ENCODE assay signal across 8 cellular contexts in genomic region chr6:10411131-10411914, GRCh38. TPM values are rescaled to one million over a fixed set of nuclear protein-coding genes. Genes with fewer than 3 reads are reported as not detected.
DNase-seq lines count a peak whose midpoint lies in the region; TF ChIP-seq lines count a peak whose summit lies in the region.

No MANE protein-coding gene starts in this region.

- TF ChIP-seq CTCF in WERI-Rb-1 (IDR thresholded peaks at IDR 0.05; ENCODE audit: low read depth, low read length): no peak
- TF ChIP-seq CTCF in hepatocyte (IDR thresholded peaks at IDR 0.05; ENCODE audit: poor library complexity): no peak
- no peak for TF ChIP-seq CTCF in spleen (IDR thresholded peaks at IDR 0.05 in 8 of 11, conservative IDR thresholded peaks at IDR 0.05 in 3 of 11)

- no peak for TF ChIP-seq POLR2A in spleen (IDR thresholded peaks at IDR 0.05)

- no peaks in the 10 kb centered on the region for H3K36me3 ChIP-seq in WERI-Rb-1
- no peaks in the 10 kb centered on the region for H3K36me3 ChIP-seq in hepatocyte (replicated peaks; ENCODE audit: insufficient read depth, low read depth)
- no peaks in the 10 kb centered on the region for H3K36me3 ChIP-seq in spleen

- H3K9me2 ChIP-seq in hepatocyte (replicated peaks; ENCODE audit: insufficient read depth): no peaks in the 10 kb centered on the region

- H3K27ac ChIP-seq in WERI-Rb-1: no peak overlapping the region; the same call in 1 of the 2 replicates
- peak overlapping the region; percentile 83 for H3K27ac ChIP-seq in hepatocyte
- H3K27ac ChIP-seq in spleen: peak overlapping the region in 2 of 8 donors; percentile 46 to 74

- peaks cover 27% of the 10 kb centered on the region for H3K36me3 Mint-ChIP-seq in T-helper 1 cell treated with Interleukin-12 subunit alpha and Interleukin-12 subunit beta and Interleukin-4 antibody, amounts not matched to agents 30 μg/mL and 1 μg/mL, for 36 hours (ENCODE audit: low read depth)

- H3K27ac Mint-ChIP-seq in T-helper 1 cell treated with Interleukin-12 subunit alpha and Interleukin-12 subunit beta and Interleukin-4 antibody, amounts not matched to agents 30 μg/mL and 1 μg/mL, for 36 hours: peak overlapping the region; percentile 95

- H3K4me2 ChIP-seq in hepatocyte: peak overlapping the region; percentile 82

- peak overlapping the region; percentile 95 for H3K4me3 Mint-ChIP-seq in T-helper 1 cell treated with Interleukin-12 subunit alpha and Interleukin-12 subunit beta and Interleukin-4 antibody, amounts not matched to agents 30 μg/mL and 1 μg/mL, for 36 hours

- peaks cover 32% of the 10 kb centered on the region for H3K4me1 Mint-ChIP-seq in T-helper 1 cell treated with Interleukin-12 subunit alpha and Interleukin-12 subunit beta and Interleukin-4 antibody, amounts not matched to agents 30 μg/mL and 1 μg/mL, for 36 hours (ENCODE audit: low read depth)

- peaks cover 3% of the 10 kb centered on the region for H4K20me1 ChIP-seq in hepatocyte (ENCODE audit: insufficient read depth, poor library complexity, severe bottlenecking)

- H3K27me3 Mint-ChIP-seq in T-helper 1 cell treated with Interleukin-12 subunit alpha and Interleukin-12 subunit beta and Interleukin-4 antibody, amounts not matched to agents 30 μg/mL and 1 μg/mL, for 36 hours (ENCODE audit: low read depth): peaks cover 94% of the 10 kb centered on the region

- H3K79me2 ChIP-seq in hepatocyte: peaks cover 67% of the 10 kb centered on the region

- H3K9me3 Mint-ChIP-seq in T-helper 1 cell treated with Interleukin-12 subunit alpha and Interleukin-12 subunit beta and Interleukin-4 antibody, amounts not matched to agents 30 μg/mL and 1 μg/mL, for 36 hours: peaks cover 20% of the 10 kb centered on the region

- peak overlapping the region; percentile 82 for H2AFZ ChIP-seq in hepatocyte

- H3K4me3 ChIP-seq in WERI-Rb-1 (ENCODE audit: low read depth, low read length): peak overlapping the region; percentile 80
- H3K4me3 ChIP-seq in hepatocyte: peak overlapping the region; percentile 75
- H3K4me3 ChIP-seq in spleen: peak overlapping the region; percentile 55 to 83 (median 71)

- DNase-seq in T-helper 1 cell (no peak), WERI-Rb-1 (no peak), hepatocyte (ENCODE audit: low spot score) (no peak), spleen (peak; percentile 76), NCI-H2107 (lab: John Stamatoyannopoulos, UW) (no peak), NCI-H345 treated with DMSO at 0.1 percent for 48 hours (lab: John Stamatoyannopoulos, UW; ENCODE audit: unreplicated experiment) (no peak), 8988T (no peak)

- intact Hi-C loops in spleen (cut with DNase I; ENCODE audit: low total_unique reads): no loop called here

- WGBS in hepatocyte (ENCODE audit: low lambda C conversion rate, missing lambda C conversion rate): 2% methylated on average over 53 of the region's 60 CpGs
- WGBS in spleen, 5 donors: 4 to 7% (median 6%) methylated on average over 60 of the region's 60 CpGs

- peaks cover 8% of the 10 kb centered on the region for H3K4me1 ChIP-seq in hepatocyte (ENCODE audit: insufficient read depth)
- H3K4me1 ChIP-seq in spleen: peaks cover 9 to 59% (median 41%) of the 10 kb centered on the region in 6 donors

- H3K9me3 ChIP-seq in WERI-Rb-1 (ENCODE audit: severe bottlenecking) (peaks cover 16% of the 10 kb centered on the region), hepatocyte (ENCODE audit: low read depth) (no peaks in the 10 kb centered on the region), spleen (peaks cover 0 to 53% (median 0%) of the 10 kb centered on the region in 8 donors)

- H3K27me3 ChIP-seq in WERI-Rb-1 (ENCODE audit: insufficient read depth, low read depth, severe bottlenecking) (peaks cover 57% of the 10 kb centered on the region), hepatocyte (peaks cover 94% of the 10 kb centered on the region), spleen (replicated peaks in 1 of 7) (peaks cover 4 to 100% (median 93%) of the 10 kb centered on the region in 7 donors)

RNA-seq across cellular contexts. Expression of gene TFAP2A, which starts 3.6 kb away (rescaled TPM):
- total RNA-seq in hepatocyte (6.2 TPM in 2 replicates), spleen (under 1 TPM in 3 of 7 donors, not detected in 4; 0.27 to 0.94 (median 0.28) TPM)
- polyA plus RNA-seq in hepatocyte (14.9 and 17.5 TPM in 2 replicates), spleen (under 1 TPM; 0.04 to 0.19 (median 0.11) TPM)
